In the genomic region with DNA sequence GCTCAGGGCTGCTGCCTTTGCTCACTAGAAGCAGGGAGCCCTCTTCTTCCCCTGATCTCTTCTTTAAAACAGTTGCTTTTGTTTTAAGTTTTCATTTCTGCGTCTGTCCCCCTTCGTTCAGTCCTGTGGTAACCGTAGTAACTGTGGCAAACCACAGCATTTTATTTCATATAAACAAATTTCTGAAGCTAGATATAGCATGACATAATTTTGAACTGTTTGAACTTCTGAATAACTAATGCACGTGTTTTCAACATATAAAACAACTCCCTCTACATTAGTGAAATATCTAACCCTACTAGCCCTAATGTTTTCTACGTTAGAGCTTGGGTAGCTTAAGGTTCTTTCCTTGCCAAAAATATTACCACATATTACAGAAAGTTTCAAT, we compare ENCODE assay signal across 31 cellular contexts.
A peak's percentile ranks its signal among the peaks of the same experiment; 100 is the strongest.
DNase-seq lines count a peak whose midpoint lies in the region; ATAC-seq, FAIRE-seq and TF ChIP-seq lines count a peak whose summit lies in the region.
"Had no signal": no experiment of that assay in that cellular context is flagged by ENCODE, and none has a peak within 500 bp of the region (broad histone marks: within the 10 kb centered on the region; RNA-seq: fewer than 3 reads in every experiment).

No MANE protein-coding gene starts in this region.

- peak overlapping the region; percentile 69 for H2AFZ ChIP-seq in osteoblast (ENCODE audit: low read length)
- H2AFZ ChIP-seq: GM23338 had no signal

- H4K20me1 ChIP-seq in osteoblast (ENCODE audit: insufficient read depth, low read length), result no peaks in the 10 kb centered on the region
- H4K20me1 ChIP-seq: BLaER1 had no signal

- DNase-seq in H4 (ENCODE audit: low spot score) (peak; percentile 50), amniotic epithelial cell (ENCODE audit: low read depth) (peak; percentile 88), fibroblast of villous mesenchyme (ENCODE audit: low read depth) (peak; percentile 82), osteoblast (ENCODE audit: insufficient read length, low spot score, missing footprints) (no peak), small intestine (no peak), NCI-H187 (lab: John Stamatoyannopoulos, UW) (no peak)
- DNase-seq in activated CD8-positive, alpha-beta memory T cell treated with anti-CD3 and anti-CD28 coated beads for 24 hours, result no peak
- DNase-seq: ACHN; activated CD4-positive, alpha-beta T cell treated with anti-CD3 and anti-CD28 coated beads, Interleukin-2, amount 50 U/mL, for 48 hours; activated T-cell treated with anti-CD3 and anti-CD28 coated beads, Interleukin-2, amount 50 U/mL, for 72 hours; dermis blood vessel endothelial cell; DMS53; endodermal cell; immature natural killer cell; mesendoderm; NCI-H1417 treated with DMSO at 0.1 percent for 48 hours; NCI-H2081 treated with DMSO at 0.1 percent for 48 hours; NCI-H2227 treated with DMSO at 0.1 percent for 48 hours; NCI-H526 treated with DMSO at 0.1 percent for 48 hours; psoas muscle; stimulated activated CD4-positive, alpha-beta T cell treated with anti-CD3 and anti-CD28 coated beads, Interleukin-15, amount 100 ng/mL, for 24 hours; T-helper 2 cell had no signal

- ATAC-seq in GM21576 (IDR thresholded peaks at IDR 0.05; ENCODE audit: unreplicated experiment), result no peak
- ATAC-seq: activated T-cell treated with anti-CD3 and anti-CD28 coated beads, Interleukin-2, amount 50 U/mL, for 72 hours; GM23338; K562; left lung; psoas muscle; Right ventricle myocardium inferior; stimulated activated effector memory CD8-positive, alpha-beta T cell treated with anti-CD3 and anti-CD28 coated beads, Interleukin-12 subunit alpha, Interleukin-12 subunit beta, amount 100 ng/mL, for 72 hours had no signal

- no peak for FAIRE-seq in small intestine (lab: Jason Lieb, UNC)
- FAIRE-seq: K562 had no signal

- no peaks in the 10 kb centered on the region for H3K79me2 ChIP-seq in osteoblast (ENCODE audit: insufficient read depth, low read length)

- H3K4me3 ChIP-seq in fibroblast of villous mesenchyme (ENCODE audit: low read depth, low read length), result peak overlapping the region; percentile 20
- H3K4me3 ChIP-seq in osteoblast (ENCODE audit: insufficient read depth, low read length), result peak overlapping the region; percentile 55
- no peak overlapping the region for H3K4me3 ChIP-seq in small intestine (ENCODE audit: low read depth in 1 of 2, low read length in 2 of 2)
- H3K4me3 ChIP-seq: BLaER1, GM23338, K562, left lung, psoas muscle had no signal

- peak overlapping the region; percentile 78 for H3K4me2 ChIP-seq in osteoblast (ENCODE audit: insufficient read depth, low read length)
- H3K4me2 ChIP-seq: BLaER1, GM23338 had no signal

- TF ChIP-seq CTCF in fibroblast of villous mesenchyme (IDR thresholded peaks at IDR 0.05; ENCODE audit: insufficient read depth, low read depth, low read length) (no peak), osteoblast (IDR thresholded peaks at IDR 0.05; ENCODE audit: extremely low read depth, low read depth, low read length) (no peak)

- H3K4me1 ChIP-seq in osteoblast (ENCODE audit: insufficient read depth, low read length) (peaks cover 38% of the 10 kb centered on the region), small intestine (ENCODE audit: control insufficient read depth in 2 of 2, insufficient read depth in 1 of 2, low read depth in 1 of 2, low read length in 1 of 2) (no peaks in the 10 kb centered on the region)
- H3K4me1 ChIP-seq: BLaER1 had no signal

- WGBS in small intestine, 3 donors, result 56 to 88% (median 75%) methylated on average over 5 of the region's 5 CpGs

- H3K27me3 ChIP-seq in osteoblast (ENCODE audit: insufficient read depth, low read length), result no peaks in the 10 kb centered on the region
- H3K27me3 ChIP-seq in small intestine (ENCODE audit: control insufficient read depth in 2 of 2, insufficient read depth in 2 of 2, low read length in 2 of 2), result no peaks in the 10 kb centered on the region
- H3K27me3 ChIP-seq: BLaER1, left lung, neutrophil, tibial nerve had no signal

- H3K27ac ChIP-seq in osteoblast (ENCODE audit: low read depth, low read length), result peak overlapping the region; percentile 40
- H3K27ac ChIP-seq in small intestine (ENCODE audit: low read depth in 1 of 2, low read length in 1 of 2), result no peak overlapping the region
- H3K27ac ChIP-seq: BLaER1, neutrophil, psoas muscle, tibial nerve had no signal

- H3K9me3 ChIP-seq in osteoblast (ENCODE audit: low read depth, low read length), result peaks cover 6% of the 10 kb centered on the region
- H3K9me3 ChIP-seq in small intestine (ENCODE audit: control insufficient read depth, low read depth), result no peaks in the 10 kb centered on the region

- no peaks in the 10 kb centered on the region for H3K36me3 ChIP-seq in osteoblast (ENCODE audit: insufficient read depth, low read length)
- no peaks in the 10 kb centered on the region for H3K36me3 ChIP-seq in small intestine (ENCODE audit: control insufficient read depth in 2 of 2, insufficient read depth in 2 of 2, low read length in 2 of 2)
- H3K36me3 ChIP-seq: left lung, neutrophil had no signal

Comparison
In these comparisons a context has a peak if more than half of its experiments do, and no peak if none do; other contexts are left out.
1. DNase-seq: peak in H4 (single experiment), amniotic epithelial cell (single experiment) and fibroblast of villous mesenchyme (single experiment); none in osteoblast (single experiment), small intestine (single experiment), activated CD8-positive, alpha-beta memory T cell treated with anti-CD3 and anti-CD28 coated beads for 24 hours (single experiment) and NCI-H187 (0 of 2).
2. H3K4me3 ChIP-seq: peak in fibroblast of villous mesenchyme (single experiment) and osteoblast (single experiment); none in small intestine (0 of 2).